15 cellular contexts compared by ENCODE assay signal in the genomic region with DNA sequence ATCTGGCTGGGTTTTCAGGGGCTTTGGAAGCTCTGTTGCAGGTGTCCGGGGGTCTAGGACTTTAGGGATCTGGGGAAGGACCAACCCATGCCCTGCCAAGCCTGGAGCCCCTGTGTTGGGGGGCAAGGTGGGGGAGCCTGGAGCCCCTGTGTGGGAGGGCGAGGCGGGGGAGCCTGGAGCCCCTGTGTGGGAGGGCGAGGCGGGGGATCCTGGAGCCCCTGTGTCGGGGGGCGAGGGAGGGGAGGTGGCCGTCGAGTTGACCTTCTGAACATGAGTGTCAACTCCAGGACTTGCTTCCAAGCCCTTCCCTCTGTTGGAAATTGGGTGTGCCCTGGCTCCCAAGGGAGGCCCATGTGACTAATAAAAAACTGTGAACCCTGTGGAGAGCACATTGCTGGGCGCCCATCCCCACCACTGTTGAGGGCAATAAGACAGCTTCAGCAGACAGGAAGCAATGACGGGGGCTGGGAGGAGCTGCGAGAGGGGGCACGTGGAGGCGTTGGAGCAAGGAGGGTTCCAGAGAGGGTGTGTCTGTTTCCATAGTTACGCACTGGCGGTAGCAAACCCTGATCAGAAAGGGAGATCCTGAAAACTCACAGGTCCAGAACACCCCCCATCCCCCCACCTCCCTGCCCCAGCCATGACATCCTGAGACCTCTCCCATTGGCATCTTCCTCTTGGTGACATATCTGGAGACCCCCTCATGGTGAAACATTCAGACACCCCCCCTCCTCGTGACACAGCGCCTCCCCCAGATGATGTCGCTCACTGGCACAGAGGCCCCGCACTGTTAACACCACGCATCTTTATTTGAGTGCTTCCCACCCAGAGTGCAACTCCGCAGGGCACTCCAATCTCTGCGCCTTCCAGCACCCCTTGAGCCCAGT. TPM values are rescaled to one million over a fixed set of nuclear protein-coding genes. Genes with fewer than 3 reads are reported as not detected.
DNase-seq lines count a peak whose midpoint lies in the region; ATAC-seq and TF ChIP-seq lines count a peak whose summit lies in the region.
"Had no signal": no experiment of that assay in that cellular context is flagged by ENCODE, and none has a peak within 500 bp of the region (broad histone marks: within the 10 kb centered on the region; RNA-seq: fewer than 3 reads in every experiment).

No MANE protein-coding gene starts in this region.

- no peak for ATAC-seq in activated CD4-positive, alpha-beta T cell treated with anti-CD3 and anti-CD28 coated beads for 36 hours
- ATAC-seq in GM19455 (IDR thresholded peaks at IDR 0.05; ENCODE audit: unreplicated experiment) (no peak), HG03521 (IDR thresholded peaks at IDR 0.05; ENCODE audit: unreplicated experiment) (no peak)
- ATAC-seq: heart left ventricle had no signal

- no peaks in the 10 kb centered on the region for H3K27me3 ChIP-seq in MG63
- peaks cover 22% of the 10 kb centered on the region for H3K27me3 ChIP-seq in osteoblast (ENCODE audit: insufficient read depth, low read length)
- H3K27me3 ChIP-seq in breast epithelium, result no peaks in the 10 kb centered on the region

- CTCF ChIA-PET in activated CD4-positive, alpha-beta T cell treated with anti-CD3 and anti-CD28 coated beads for 36 hours (lab: Charles Lee), result interaction anchor here (0.6 to 1.4 kb wide), 2 partner anchors 49 to 1594 kb away, joined by 3 to 12 read pairs; no protein-coding TSS in a partner anchor

- DNase-seq in activated CD4-positive, alpha-beta T cell treated with anti-CD3 and anti-CD28 coated beads for 36 hours, result peak; percentile 20
- DNase-seq in activated CD4-positive, alpha-beta T cell treated with anti-CD3 and anti-CD28 coated beads, Interleukin-2, amount 50 U/mL, for 4 hours, result no peak
- DNase-seq in MG63 (peak; percentile 45), caudate nucleus (lab: John Stamatoyannopoulos, UW) (peak in 41 of 61 donors; percentile 31 to 90 (median 63)), osteoblast (ENCODE audit: insufficient read length, low spot score, missing footprints) (peak; percentile 39), breast epithelium (ENCODE audit: low spot score in 2 of 2) (no peak)

- H3K36me3 ChIP-seq in MG63, result no peaks in the 10 kb centered on the region
- H3K36me3 ChIP-seq in osteoblast (ENCODE audit: insufficient read depth, low read length), result no peaks in the 10 kb centered on the region
- no peaks in the 10 kb centered on the region for H3K36me3 ChIP-seq in breast epithelium
- H3K36me3 ChIP-seq: stomach had no signal

- H3K4me1 ChIP-seq in osteoblast (ENCODE audit: insufficient read depth, low read length) (no peaks in the 10 kb centered on the region), breast epithelium (no peaks in the 10 kb centered on the region)
- H3K4me1 ChIP-seq: heart left ventricle had no signal

- H2AFZ ChIP-seq in osteoblast (ENCODE audit: low read length), result no peak overlapping the region

- no peak overlapping the region for H3K4me3 ChIP-seq in MG63
- H3K4me3 ChIP-seq in osteoblast (ENCODE audit: insufficient read depth, low read length), result no peak overlapping the region
- no peak overlapping the region for H3K4me3 ChIP-seq in breast epithelium
- H3K4me3 ChIP-seq: heart left ventricle, stomach had no signal

- H3K36me3 Mint-ChIP-seq in activated CD4-positive, alpha-beta T cell treated with anti-CD3 and anti-CD28 coated beads for 36 hours (ENCODE audit: low read depth), result no peaks in the 10 kb centered on the region
- H3K36me3 Mint-ChIP-seq: activated naive CD4-positive, alpha-beta T cell treated with anti-CD3 and anti-CD28 coated beads, Interleukin-2, amount 50 U/mL, for 24 hours had no signal

- no peak overlapping the region for H3K4me3 Mint-ChIP-seq in activated CD4-positive, alpha-beta T cell treated with anti-CD3 and anti-CD28 coated beads for 36 hours
- H3K4me3 Mint-ChIP-seq: activated naive CD4-positive, alpha-beta T cell treated with anti-CD3 and anti-CD28 coated beads, Interleukin-2, amount 50 U/mL, for 24 hours; brain; dendritic cell treated with granulocyte-macrophage colony-stimulating factor and Interleukin-4, amounts not matched to agents 40 ng/mL and 50 ng/mL, for 4 days had no signal

- H3K9me3 ChIP-seq in MG63, result 0 out of 2 replicates have a peak, but pooled peaks cover 2% of the 10 kb centered on the region
- H3K9me3 ChIP-seq in osteoblast (ENCODE audit: low read depth, low read length), result no peaks in the 10 kb centered on the region
- H3K9me3 ChIP-seq in breast epithelium, result no peaks in the 10 kb centered on the region
- H3K9me3 ChIP-seq: heart left ventricle, stomach had no signal

- H3K27ac ChIP-seq in caudate nucleus (ENCODE audit: low read depth, low read length) (peak overlapping the region; percentile 64), osteoblast (ENCODE audit: low read depth, low read length) (no peak overlapping the region), breast epithelium (no peak overlapping the region)
- H3K27ac ChIP-seq: heart left ventricle, stomach had no signal

- POLR2A ChIA-PET in activated CD4-positive, alpha-beta T cell treated with anti-CD3 and anti-CD28 coated beads for 36 hours (lab: Charles Lee), result no interaction called here

- TF ChIP-seq CTCF in osteoblast (IDR thresholded peaks at IDR 0.05; ENCODE audit: extremely low read depth, low read depth, low read length) (no peak), breast epithelium (IDR thresholded peaks at IDR 0.05) (no peak)

- no peak overlapping the region for H3K27ac Mint-ChIP-seq in activated CD4-positive, alpha-beta T cell treated with anti-CD3 and anti-CD28 coated beads for 36 hours
- H3K27ac Mint-ChIP-seq: activated naive CD4-positive, alpha-beta T cell treated with anti-CD3 and anti-CD28 coated beads, Interleukin-2, amount 50 U/mL, for 24 hours had no signal

- no peak for TF ChIP-seq POLR2A in breast epithelium (IDR thresholded peaks at IDR 0.05)

- intact Hi-C loops in activated CD4-positive, alpha-beta T cell treated with anti-CD3 and anti-CD28 coated beads for 36 hours (cut with DNase I, micrococcal nuclease), result no loop called here
- intact Hi-C loops in breast epithelium (cut with DNase I; ENCODE audit: low total_unique reads), result no loop called here

- peaks cover 3% of the 10 kb centered on the region for H3K27me3 Mint-ChIP-seq in activated CD4-positive, alpha-beta T cell treated with anti-CD3 and anti-CD28 coated beads for 36 hours

- no peaks in the 10 kb centered on the region for H4K20me1 ChIP-seq in osteoblast (ENCODE audit: insufficient read depth, low read length)

- no peaks in the 10 kb centered on the region for H3K9me3 Mint-ChIP-seq in activated CD4-positive, alpha-beta T cell treated with anti-CD3 and anti-CD28 coated beads for 36 hours (ENCODE audit: low read depth)
- H3K9me3 Mint-ChIP-seq: activated naive CD4-positive, alpha-beta T cell treated with anti-CD3 and anti-CD28 coated beads, Interleukin-2, amount 50 U/mL, for 24 hours; brain; dendritic cell treated with granulocyte-macrophage colony-stimulating factor and Interleukin-4, amounts not matched to agents 40 ng/mL and 50 ng/mL, for 4 days had no signal

- no peak overlapping the region for H3K4me2 ChIP-seq in osteoblast (ENCODE audit: insufficient read depth, low read length)

- no peaks in the 10 kb centered on the region for H3K4me1 Mint-ChIP-seq in activated CD4-positive, alpha-beta T cell treated with anti-CD3 and anti-CD28 coated beads for 36 hours
- H3K4me1 Mint-ChIP-seq: activated naive CD4-positive, alpha-beta T cell treated with anti-CD3 and anti-CD28 coated beads, Interleukin-2, amount 50 U/mL, for 24 hours; brain had no signal

- H3K79me2 ChIP-seq in osteoblast (ENCODE audit: insufficient read depth, low read length), result no peaks in the 10 kb centered on the region

RNA-seq across cellular contexts. Expression of gene MYBPH, which starts 8.4 kb away (rescaled TPM):
- not detected for total RNA-seq in activated CD4-positive, alpha-beta T cell treated with anti-CD3 and anti-CD28 coated beads for 36 hours
- total RNA-seq in MG63 (2014; rRNA removed; shearing (Covaris generic); ENCODE audit: low replicate concordance), result not detected in 2 replicates
- total RNA-seq in osteoblast (under 0.01 and 0.29 TPM in 2 replicates), breast epithelium (under 1 TPM in 1 of 3 donors, not detected in 2; 0.66 TPM)
- total RNA-seq: esophagus mucosa; stomach; T-helper 2 cell treated with Interferon-gamma antibody and Interleukin-4, amounts not matched to agents 100 ng/mL and 5 ng/mL, for 36 hours had no signal

RNA-seq across cellular contexts. Expression of gene CHI3L1, which starts 19.2 kb away (rescaled TPM):
- total RNA-seq in activated CD4-positive, alpha-beta T cell treated with anti-CD3 and anti-CD28 coated beads for 36 hours, result under 1 TPM; 0.09 to 0.18 TPM
- total RNA-seq in MG63 (2014; rRNA removed; shearing (Covaris generic); ENCODE audit: low replicate concordance), result 3.5 and 4.8 TPM in 2 replicates
- total RNA-seq in osteoblast (273 and 932 TPM in 2 replicates), breast epithelium (100 to 1,000 TPM in 2 of 3 donors, 10 to 100 TPM in 1; 14.2 to 638 (median 426) TPM)
- total RNA-seq: T-helper 2 cell treated with Interferon-gamma antibody and Interleukin-4, amounts not matched to agents 100 ng/mL and 5 ng/mL, for 36 hours had no signal

RNA-seq across cellular contexts. Expression of gene ADORA1, which starts 39.7 kb away (rescaled TPM):
- total RNA-seq in activated CD4-positive, alpha-beta T cell treated with anti-CD3 and anti-CD28 coated beads for 36 hours, result not detected
- total RNA-seq in MG63 (2014; rRNA removed; shearing (Covaris generic); ENCODE audit: low replicate concordance), result 0.94 and 1.5 TPM in 2 replicates
- total RNA-seq in osteoblast (4.0 and 9.1 TPM in 2 replicates), breast epithelium (10 to 100 TPM in 1 of 3 donors, 1 to 10 TPM in 1, under 1 TPM in 1; 0.64 to 14.5 (median 5.2) TPM)
- total RNA-seq: T-helper 2 cell treated with Interferon-gamma antibody and Interleukin-4, amounts not matched to agents 100 ng/mL and 5 ng/mL, for 36 hours had no signal

Comparison
In these comparisons a context has a peak if more than half of its experiments do, and no peak if none do; other contexts are left out.
1. DNase-seq: peak in activated CD4-positive, alpha-beta T cell treated with anti-CD3 and anti-CD28 coated beads for 36 hours (single experiment), MG63 (single experiment), caudate nucleus (41 of 61) and osteoblast (single experiment); none in activated CD4-positive, alpha-beta T cell treated with anti-CD3 and anti-CD28 coated beads, Interleukin-2, amount 50 U/mL, for 4 hours (0 of 2) and breast epithelium (0 of 2).